In the genomic region with DNA sequence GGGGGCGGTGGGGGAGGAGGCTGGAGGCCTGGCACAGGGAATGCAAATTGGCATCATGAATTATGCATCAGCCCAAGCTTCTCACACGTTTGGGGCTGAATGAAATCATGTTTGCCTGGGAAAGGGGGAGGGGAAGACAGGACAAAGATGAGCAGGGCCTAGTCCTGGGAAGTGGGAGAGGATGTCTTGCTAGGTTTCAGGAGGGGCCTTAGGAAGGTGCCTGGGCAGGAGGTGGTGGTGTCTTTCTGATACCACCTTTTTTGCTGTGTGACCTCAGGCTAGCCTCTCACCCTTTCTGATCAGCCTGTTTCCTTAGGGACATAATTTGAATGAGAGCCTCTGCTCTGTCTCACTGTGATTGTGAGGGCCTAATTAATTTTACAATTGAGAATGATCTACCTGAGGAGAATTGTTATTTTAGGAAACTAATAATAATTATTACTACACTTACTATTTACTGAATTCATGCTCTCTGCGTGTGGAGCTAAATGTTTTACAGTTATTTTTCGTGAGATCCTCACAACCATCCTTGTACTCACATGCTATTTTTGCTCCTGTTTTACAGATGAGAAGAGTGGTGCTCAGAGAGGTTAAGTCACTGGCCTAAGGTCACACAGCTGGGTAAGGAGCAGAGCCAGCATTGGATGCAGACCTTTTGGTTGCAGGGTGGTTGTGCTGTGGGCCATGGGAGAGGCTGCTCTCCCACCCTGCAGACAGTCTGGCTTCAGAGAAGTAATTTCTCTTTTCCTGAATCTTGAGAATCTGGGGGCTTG, we compare ENCODE assay signal across 34 cellular contexts. TPM values are rescaled to one million over a fixed set of nuclear protein-coding genes. Genes with fewer than 3 reads are reported as not detected.
DNase-seq lines count a peak whose midpoint lies in the region; ATAC-seq and TF ChIP-seq lines count a peak whose summit lies in the region.
"Had no signal": no experiment of that assay in that cellular context is flagged by ENCODE, and none has a peak within 500 bp of the region (broad histone marks: within the 10 kb centered on the region; RNA-seq: fewer than 3 reads in every experiment).

No MANE protein-coding gene starts in this region.

- H3K27me3 ChIP-seq in RWPE2 (ENCODE audit: insufficient read depth, poor library complexity, severe bottlenecking): no peaks in the 10 kb centered on the region
- H3K27me3 ChIP-seq: BLaER1, colonic mucosa, MG63 had no signal

- H3K4me3 ChIP-seq in RWPE2 (ENCODE audit: severe bottlenecking): no peak overlapping the region
- H3K4me3 ChIP-seq: BLaER1, cardiac muscle cell, colonic mucosa, MG63, SJSA1, thoracic aorta had no signal

- H3K36me3 ChIP-seq in RWPE2 (ENCODE audit: low read depth): no peaks in the 10 kb centered on the region
- H3K36me3 ChIP-seq: BLaER1, cardiac muscle cell, colonic mucosa, MG63, SJSA1, thoracic aorta had no signal

- no peak for ATAC-seq in RWPE2 (ENCODE audit: low read depth)
- no peak for ATAC-seq in HG02840 (IDR thresholded peaks at IDR 0.05; ENCODE audit: low FRiP score, unreplicated experiment)
- no peak for ATAC-seq in HG02938 (IDR thresholded peaks at IDR 0.05; ENCODE audit: unreplicated experiment)
- ATAC-seq: activated CD8-positive, alpha-beta memory T cell treated with anti-CD3 and anti-CD28 coated beads, Interleukin-2, amount 10 ng/mL, durations not matched to agents 7 days and 5 days; activated T-cell treated with anti-CD3 and anti-CD28 coated beads, Interleukin-2, amount 50 U/mL, for 4 hours; right cardiac atrium; stimulated activated naive CD8-positive, alpha-beta T cell treated with anti-CD3 and anti-CD28 coated beads, Interleukin-15, amount 100 ng/mL, for 72 hours had no signal

- H3K27ac ChIP-seq in 22Rv1: peak overlapping the region; percentile 73
- H3K27ac ChIP-seq in RWPE2 (ENCODE audit: poor library complexity, severe bottlenecking): no peak overlapping the region
- H3K27ac ChIP-seq: BLaER1, cardiac muscle cell, colonic mucosa, epithelial cell of prostate, SJSA1, thoracic aorta had no signal

- H3K9me3 ChIP-seq in RWPE2 (ENCODE audit: severe bottlenecking): no peaks in the 10 kb centered on the region
- H3K9me3 ChIP-seq: BLaER1, Caco-2, colonic mucosa, MG63, SJSA1, thoracic aorta had no signal

- DNase-seq in ELF-1 (ENCODE audit: low read depth, low spot score): peak; percentile 39
- peak; percentile 11 for DNase-seq in RWPE2 (ENCODE audit: low spot score)
- DNase-seq in iPS-NIHi7 (ENCODE audit: extremely low spot score): peak; percentile 54
- DNase-seq in OCI-M1 (lab: John Stamatoyannopoulos, UW): no peak
- DNase-seq in ureter (ENCODE audit: low spot score): no peak
- DNase-seq: activated B cell treated with CpG ODN at 0.5 μM for 24 hours; activated CD4-positive, alpha-beta T cell treated with anti-CD3 and anti-CD28 coated beads, Interleukin-2, amount 10 ng/mL, durations not matched to agents 7 days and 5 days; activated CD8-positive, alpha-beta memory T cell treated with anti-CD3 and anti-CD28 coated beads, Interleukin-2, amount 10 ng/mL, durations not matched to agents 7 days and 5 days; activated gamma-delta T cell; activated naive CD8-positive, alpha-beta T cell treated with anti-CD3 and anti-CD28 coated beads, Interleukin-2, amount 10 ng/mL, durations not matched to agents 7 days and 5 days; activated T-cell treated with anti-CD3 and anti-CD28 coated beads, Interleukin-2, amount 50 U/mL, for 4 hours; colonic mucosa; effector CD4-positive, alpha-beta T cell; HFFc6; hippocampal formation; KG1; mammary epithelial cell; MG63; NCI-H1105 treated with DMSO at 0.1 percent for 48 hours; NCI-H187 treated with DMSO at 0.1 percent for 48 hours; NCI-H2227 treated with DMSO at 0.1 percent for 48 hours; NCI-H748 treated with DMSO at 0.1 percent for 48 hours; stimulated activated CD8-positive, alpha-beta memory T cell treated with anti-CD3 and anti-CD28 coated beads, Interleukin-4, amount 100 ng/mL, for 48 hours; stimulated activated naive CD8-positive, alpha-beta T cell treated with anti-CD3 and anti-CD28 coated beads, Interleukin-15, amount 100 ng/mL, for 72 hours had no signal

- no peaks in the 10 kb centered on the region for H3K4me1 ChIP-seq in RWPE2 (ENCODE audit: insufficient read depth, poor library complexity, severe bottlenecking)
- H3K4me1 ChIP-seq: colonic mucosa, SJSA1 had no signal

- no peak for TF ChIP-seq CTCF in 22Rv1 (IDR thresholded peaks at IDR 0.05)
- TF ChIP-seq CTCF in RWPE2 (IDR thresholded peaks at IDR 0.05; ENCODE audit: poor library complexity, severe bottlenecking): no peak

RNA-seq across cellular contexts. Expression of gene INHBB, which starts 39.6 kb away (rescaled TPM):
- 10.8 TPM for total RNA-seq in ureter
- total RNA-seq: activated B cell treated with CpG ODN at 0.5 μM for 24 hours; activated CD4-positive, alpha-beta T cell treated with anti-CD3 and anti-CD28 coated beads, Interleukin-2, amount 10 ng/mL, durations not matched to agents 7 days and 5 days; activated CD8-positive, alpha-beta memory T cell treated with anti-CD3 and anti-CD28 coated beads, Interleukin-2, amount 10 ng/mL, durations not matched to agents 7 days and 5 days; activated naive CD8-positive, alpha-beta T cell treated with anti-CD3 and anti-CD28 coated beads, Interleukin-2, amount 10 ng/mL, durations not matched to agents 7 days and 5 days; cardiac muscle cell had no signal

Comparison
In these comparisons a context has a peak if more than half of its experiments do, and no peak if none do; other contexts are left out.
1. DNase-seq: peak in ELF-1 (single experiment), RWPE2 (single experiment) and iPS-NIHi7 (single experiment); none in OCI-M1 (single experiment) and ureter (single experiment).